ENCODE assay signal across 8 cellular contexts in the genomic region with DNA sequence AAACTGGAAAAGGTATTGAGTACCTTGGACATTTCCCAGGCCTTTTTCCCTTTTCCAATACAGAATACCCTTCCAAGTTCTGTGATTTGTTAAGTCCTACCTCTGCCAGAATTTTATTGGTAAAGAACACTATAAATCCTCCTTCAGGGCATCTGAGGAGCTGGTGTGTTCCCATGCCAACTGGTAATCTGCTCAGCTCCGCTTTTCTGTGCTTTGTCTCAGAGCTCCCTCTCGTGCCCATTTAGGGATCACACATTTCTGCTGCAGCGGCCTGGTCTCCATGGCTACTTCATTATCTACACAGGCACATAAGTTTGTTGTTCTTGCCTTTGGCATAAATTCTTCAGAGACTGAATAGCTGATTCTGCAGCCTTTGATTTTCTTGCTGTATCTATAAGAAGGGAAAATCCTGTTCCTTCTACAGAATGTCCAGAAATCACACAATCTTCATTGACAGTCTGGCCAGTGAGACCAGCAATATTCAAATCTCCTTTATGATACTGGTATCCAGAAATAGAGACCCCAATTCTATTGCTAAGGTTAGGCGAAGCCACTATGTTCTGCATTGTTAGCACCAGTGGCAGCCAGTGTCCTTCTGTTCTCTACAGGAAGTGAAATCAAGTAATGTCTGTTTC. TPM values are rescaled to one million over a fixed set of nuclear protein-coding genes. Genes with fewer than 3 reads are reported as not detected.
A peak's percentile ranks its signal among the peaks of the same experiment; 100 is the strongest.
DNase-seq lines count a peak whose midpoint lies in the region; ATAC-seq and TF ChIP-seq lines count a peak whose summit lies in the region.

No MANE protein-coding gene starts in this region.

- intact Hi-C loops in mucosa of descending colon (cut with DNase I, micrococcal nuclease) = loop anchor here in 1 of 2 donors (10.0 kb wide), 1 partner anchor 135 kb away; no protein-coding TSS in a partner anchor

- TF ChIP-seq CTCF in AG04450 (IDR thresholded peaks at IDR 0.05; ENCODE audit: low read depth, low read length) = peak; percentile 93
- peak; percentile 95 for TF ChIP-seq CTCF in epithelial cell of proximal tubule (conservative IDR thresholded peaks at IDR 0.05; ENCODE audit: low read depth, low read length)
- TF ChIP-seq CTCF in mucosa of descending colon (IDR thresholded peaks at IDR 0.05) = no peak

- CTCF ChIA-PET in AG04450 (lab: Charles Lee) = interaction anchor here (0.6 to 4.1 kb wide), 53 partner anchors 8 to 860 kb away, joined by 3 to 69 read pairs (median 3); a partner anchor contains a TSS

- H3K9me3 ChIP-seq in AG04450 (ENCODE audit: control insufficient read depth, insufficient read depth, low read length) (no peaks in the 10 kb centered on the region), mucosa of descending colon (no peaks in the 10 kb centered on the region)

- POLR2A ChIA-PET in AG04450 (lab: Yijun Ruan, JAX) = interaction anchor here (0.5 to 1.6 kb wide), 4 partner anchors 80 to 636 kb away, joined by 3 to 5 read pairs (median 4); a partner anchor contains a TSS

- H3K36me3 ChIP-seq in mucosa of descending colon (ENCODE audit: low read depth) = no peaks in the 10 kb centered on the region

- no peaks in the 10 kb centered on the region for H3K4me1 ChIP-seq in mucosa of descending colon (ENCODE audit: low read depth)

- ATAC-seq in GM18498 (IDR thresholded peaks at IDR 0.05; ENCODE audit: unreplicated experiment) = peak; percentile 56
- ATAC-seq in HG02938 (IDR thresholded peaks at IDR 0.05; ENCODE audit: unreplicated experiment) = peak; percentile 79
- peak; percentile 91 for ATAC-seq in mucosa of descending colon

- H3K27ac ChIP-seq in AG04450 (ENCODE audit: low read depth, low read length) = no peak overlapping the region

- H3K27me3 ChIP-seq in AG04450 (ENCODE audit: control insufficient read depth, insufficient read depth, low read length) = no peaks in the 10 kb centered on the region

- DNase-seq in AG04450 (ENCODE audit: low read depth, low spot score) (peak; percentile 66), NCI-H1694 (lab: John Stamatoyannopoulos, UW) (peak; percentile 80), T1000 (lab: John Stamatoyannopoulos, UW) (peak; percentile 23), epithelial cell of proximal tubule (ENCODE audit: low read depth) (peak; percentile 89), mucosa of descending colon (peak in 2 of 3 donors; percentile 46 to 65), cortex of kidney (lab: John Stamatoyannopoulos, UW) (no peak)

- H3K4me3 ChIP-seq in AG04450 (ENCODE audit: low read depth, low read length) (no peak overlapping the region), epithelial cell of proximal tubule (ENCODE audit: low read depth, low read length) (no peak overlapping the region), mucosa of descending colon (no peak overlapping the region)

RNA-seq across cellular contexts. Expression of a gene that starts 52.0 kb away (rescaled TPM):
- polyA plus RNA-seq in AG04450 (2011; rRNA removed) = 4.9 and 5.3 TPM in 2 replicates
- 8.3 and 8.4 TPM in 2 replicates for polyA minus RNA-seq in AG04450 (2011; rRNA and poly(A)+ RNA removed)
- total RNA-seq in epithelial cell of proximal tubule (9.7 and 12.2 TPM in 2 replicates), mucosa of descending colon (10 to 100 TPM; 25.6 to 38.1 (median 28.0) TPM)

RNA-seq across cellular contexts. Expression of a gene that starts 58.2 kb away (rescaled TPM):
- polyA plus RNA-seq in AG04450 (2011; rRNA removed) = not detected in 2 replicates
- polyA minus RNA-seq in AG04450 (2011; rRNA and poly(A)+ RNA removed) = not detected in 2 replicates
- total RNA-seq in epithelial cell of proximal tubule = not detected in 2 replicates
- not detected for total RNA-seq in mucosa of descending colon
